Comparison of ENCODE assay signal across 8 cellular contexts in genomic region chr16:1770328-1771071, GRCh38. TPM values are rescaled to one million over a fixed set of nuclear protein-coding genes. Genes with fewer than 3 reads are reported as not detected.
DNase-seq lines count a peak whose midpoint lies in the region; ATAC-seq and TF ChIP-seq lines count a peak whose summit lies in the region.

No MANE protein-coding gene starts in this region.

- ATAC-seq in sciatic nerve: peak; percentile 55
- ATAC-seq in GM21390 (IDR thresholded peaks at IDR 0.05; ENCODE audit: unreplicated experiment): no peak

- H3K9me2 ChIP-seq in SK-N-SH: no peaks in the 10 kb centered on the region

- H3K4me2 ChIP-seq in SK-N-SH: peak overlapping the region; percentile 95

- H3K4me1 ChIP-seq in SK-N-SH (ENCODE audit: control insufficient read depth in 1 of 2, insufficient read depth in 2 of 2, low read depth in 1 of 2, low read length in 1 of 2) (peaks cover 0 to 32% of the 10 kb centered on the region in 2 experiments; a peak in 2 of 4 replicates), iPS DF 6.9 (ENCODE audit: control insufficient read depth, insufficient read depth, low read length) (peaks cover 2% of the 10 kb centered on the region)

- H3K9ac ChIP-seq in SK-N-SH: peak overlapping the region; percentile 93

- WGBS in SK-N-SH (ENCODE audit: low lambda C conversion rate): 33% methylated on average over 17 of the region's 69 CpGs
- WGBS in iPS DF 6.9 (ENCODE audit: insufficient coverage, insufficient read length): no CpG with 5 or more reads among the region's 69 CpGs

- peak; percentile 28 for DNase-seq in GOT3 (lab: John Stamatoyannopoulos, UW)
- DNase-seq in SK-N-SH: peak; percentile 76
- peak; percentile 50 for DNase-seq in astrocyte of the spinal cord (ENCODE audit: low read depth, low spot score)
- no peak for DNase-seq in iPS DF 6.9 (ENCODE audit: low read depth, low spot score)
- peak; percentile 83 for DNase-seq in sciatic nerve (ENCODE audit: low spot score)
- DNase-seq in KG1 (lab: John Stamatoyannopoulos, UW): no peak

- CTCF ChIA-PET in SK-N-SH (lab: Yijun Ruan, JAX): interaction anchor here (3.5 kb wide), 1 partner anchor 64 kb away, joined by 13 read pairs; the partner anchor contains the start of gene MAPK8IP3

- no peak for TF ChIP-seq RAD21 in SK-N-SH (IDR thresholded peaks at IDR 0.05; ENCODE audit: low read length)

- H3F3A ChIP-seq in SK-N-SH (replicated peaks; ENCODE audit: insufficient read depth): peaks cover 11% of the 10 kb centered on the region

- peaks cover 6 to 41% of the 10 kb centered on the region in 2 experiments for H3K36me3 ChIP-seq in SK-N-SH (replicated peaks in 1 of 2; ENCODE audit: control insufficient read depth in 1 of 2, insufficient read depth in 2 of 2, low read length in 1 of 2)
- H3K36me3 ChIP-seq in iPS DF 6.9 (ENCODE audit: control insufficient read depth, insufficient read depth, low read length): peaks cover 27% of the 10 kb centered on the region

- H3K27me3 ChIP-seq in SK-N-SH (ENCODE audit: insufficient read depth) (no peaks in the 10 kb centered on the region), iPS DF 6.9 (ENCODE audit: control insufficient read depth, insufficient read depth, low read length) (no peaks in the 10 kb centered on the region)

- in situ Hi-C loops in astrocyte of the spinal cord (cut with HindIII; ENCODE audit: low sequenced_read_pairs): no loop called here

- 0 out of 2 replicates have a peak, but pooled peaks cover 11% of the 10 kb centered on the region for H4K20me1 ChIP-seq in SK-N-SH (ENCODE audit: insufficient read depth)

- peak overlapping the region; percentile 97 for H3K27ac ChIP-seq in 22Rv1
- peak overlapping the region in 1 of 2 experiments; percentile 92; a peak in 2 of 4 replicates for H3K27ac ChIP-seq in SK-N-SH (ENCODE audit: low read depth in 2 of 2, low read length in 1 of 2)
- no peak overlapping the region for H3K27ac ChIP-seq in iPS DF 6.9 (ENCODE audit: low read length)

- TF ChIP-seq EP300 in SK-N-SH (IDR thresholded peaks at IDR 0.05; ENCODE audit: borderline replicate concordance in 1 of 2, low read depth in 1 of 2, low read length in 1 of 2): no peak

- no peak overlapping the region for H2AFZ ChIP-seq in SK-N-SH (ENCODE audit: low read depth)

- H3K9me3 ChIP-seq in SK-N-SH (no peaks in the 10 kb centered on the region), iPS DF 6.9 (ENCODE audit: control insufficient read depth, insufficient read depth, low read length) (no peaks in the 10 kb centered on the region)

- H3K79me2 ChIP-seq in SK-N-SH (ENCODE audit: insufficient read depth): peaks cover 30% of the 10 kb centered on the region

- intact Hi-C loops in sciatic nerve (cut with DNase I): no loop called here

- TF ChIP-seq CTCF in 22Rv1 (IDR thresholded peaks at IDR 0.05) (peak; percentile 9; the same call in 1 of the 2 replicates), SK-N-SH (IDR thresholded peaks at IDR 0.05) (no peak), astrocyte of the spinal cord (IDR thresholded peaks at IDR 0.05; ENCODE audit: low read depth, low read length) (no peak)

- POLR2A ChIA-PET in SK-N-SH (lab: Yijun Ruan, JAX): interaction anchor here (0.6 to 3.8 kb wide), 4 partner anchors 12 to 959 kb away, joined by 3 to 24 read pairs (median 4); partner anchors contain the start of genes NUBP2, SPSB3 and TRAF7

- H3K4me3 ChIP-seq in SK-N-SH (ENCODE audit: low read depth in 2 of 2, low read length in 1 of 2) (peak overlapping the region; percentile 90 to 91), astrocyte of the spinal cord (ENCODE audit: low read depth, low read length) (peak overlapping the region; percentile 72), iPS DF 6.9 (ENCODE audit: low read length) (peak overlapping the region; percentile 71)

TF ChIP-seq in SK-N-SH, 30 proteins besides CTCF, POLR2A, EP300 and RAD21:
- TF ChIP-seq MAX (IDR thresholded peaks at IDR 0.05; ENCODE audit: low read depth) (0 out of 2 replicates have a peak, but pooled peaks have one; percentile 29), FOSL2 (IDR thresholded peaks at IDR 0.05; ENCODE audit: borderline replicate concordance, low read depth) (no peak), CHD2 (IDR thresholded peaks at IDR 0.05; ENCODE audit: low read length, partially characterized antibody) (peak; percentile 3), POLR2AphosphoS5 (IDR thresholded peaks at IDR 0.05; ENCODE audit: low read depth, low read length) (0 out of 2 replicates have a peak, but pooled peaks have one; percentile 8)

RNA-seq across cellular contexts. Expression of gene NME3, which starts 0.8 kb away (rescaled TPM):
- polyA plus RNA-seq in SK-N-SH (2012; rRNA removed): 77.2 and 80.4 TPM in 2 replicates
- polyA plus RNA-seq in SK-N-SH (2012; cell fraction: cytosol; rRNA removed): 26.3 and 44.0 TPM in 2 replicates
- polyA plus RNA-seq in SK-N-SH (2012; cell fraction: nucleus; rRNA removed): 300 and 459 TPM in 2 replicates
- 50.1 TPM for total RNA-seq in sciatic nerve

RNA-seq across cellular contexts. Expression of gene EME2, which starts 2.1 kb away (rescaled TPM):
- 10.1 and 15.8 TPM in 2 replicates for polyA plus RNA-seq in SK-N-SH (2012; rRNA removed)
- polyA plus RNA-seq in SK-N-SH (2012; cell fraction: cytosol; rRNA removed): 1.6 and 2.3 TPM in 2 replicates
- 108 and 136 TPM in 2 replicates for polyA plus RNA-seq in SK-N-SH (2012; cell fraction: nucleus; rRNA removed)
- total RNA-seq in sciatic nerve: 15.3 TPM

RNA-seq across cellular contexts. Expression of gene MRPS34, which starts 2.4 kb away (rescaled TPM):
- polyA plus RNA-seq in SK-N-SH (2012; rRNA removed): 127 and 156 TPM in 2 replicates
- polyA plus RNA-seq in SK-N-SH (2012; cell fraction: cytosol; rRNA removed): 111 and 132 TPM in 2 replicates
- 95.4 and 157 TPM in 2 replicates for polyA plus RNA-seq in SK-N-SH (2012; cell fraction: nucleus; rRNA removed)
- 42.7 TPM for total RNA-seq in sciatic nerve

RNA-seq across cellular contexts. Expression of gene SPSB3, which starts 11.9 kb away (rescaled TPM):
- 40.6 and 41.6 TPM in 2 replicates for polyA plus RNA-seq in SK-N-SH (2012; rRNA removed)
- 8.8 and 17.6 TPM in 2 replicates for polyA plus RNA-seq in SK-N-SH (2012; cell fraction: cytosol; rRNA removed)
- 245 and 398 TPM in 2 replicates for polyA plus RNA-seq in SK-N-SH (2012; cell fraction: nucleus; rRNA removed)
- total RNA-seq in sciatic nerve: 35.3 TPM

RNA-seq across cellular contexts. Expression of gene NUBP2, which starts 12.3 kb away (rescaled TPM):
- 73.2 and 75.4 TPM in 2 replicates for polyA plus RNA-seq in SK-N-SH (2012; rRNA removed)
- 30.1 and 51.3 TPM in 2 replicates for polyA plus RNA-seq in SK-N-SH (2012; cell fraction: cytosol; rRNA removed)
- 98.8 and 129 TPM in 2 replicates for polyA plus RNA-seq in SK-N-SH (2012; cell fraction: nucleus; rRNA removed)
- total RNA-seq in sciatic nerve: 28.0 TPM

Comparison
In these comparisons a context has a peak if more than half of its experiments do, and no peak if none do; other contexts are left out.
1. DNase-seq: peak in GOT3 (single experiment), SK-N-SH (single experiment), astrocyte of the spinal cord (single experiment) and sciatic nerve (single experiment); none in iPS DF 6.9 (single experiment) and KG1 (single experiment).
2. Peak in every context shown above with its lines, with median percentiles within 50 percentile points of each other: H3K4me3 ChIP-seq.